9 cellular contexts compared by ENCODE assay signal in the genomic region with DNA sequence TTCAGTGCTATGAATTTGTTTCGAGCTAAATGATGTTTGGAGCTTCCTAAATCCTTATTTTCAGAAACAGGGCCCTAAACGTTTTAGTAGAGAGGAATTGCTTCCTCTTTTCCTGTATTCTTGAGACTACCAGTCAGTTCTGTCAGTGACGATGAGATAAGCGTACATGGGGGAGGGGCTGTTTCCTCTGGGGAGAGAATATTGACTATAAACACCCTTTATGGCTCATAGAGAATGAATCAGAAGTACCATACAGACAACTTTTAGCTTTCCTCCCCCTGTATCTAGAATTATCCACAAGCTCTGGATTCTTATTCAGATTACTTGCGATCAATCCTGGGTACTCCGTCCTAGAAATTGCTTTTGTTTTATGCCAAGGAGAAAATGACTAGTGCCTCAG. TPM values are rescaled to one million over a fixed set of nuclear protein-coding genes. Genes with fewer than 3 reads are reported as not detected.
DNase-seq lines count a peak whose midpoint lies in the region; ATAC-seq, FAIRE-seq and TF ChIP-seq lines count a peak whose summit lies in the region.
"Had no signal": no experiment of that assay in that cellular context is flagged by ENCODE, and none has a peak within 500 bp of the region (broad histone marks: within the 10 kb centered on the region; RNA-seq: fewer than 3 reads in every experiment).

No MANE protein-coding gene starts in this region.

- no peak overlapping the region for H3K4me3 Mint-ChIP-seq in natural killer cell

- H3K27me3 ChIP-seq in RWPE2 (ENCODE audit: insufficient read depth, poor library complexity, severe bottlenecking) (no peaks in the 10 kb centered on the region), GM12878 (replicated peaks in 1 of 2; ENCODE audit: control insufficient read depth in 2 of 2, insufficient read depth in 2 of 2, low read length in 1 of 2) (no peaks in the 10 kb centered on the region)

- no TSS peak for BruUV-seq in GM12878 (replicated peaks; lab: Mats Ljungman, UMichigan)

- H3K9me3 ChIP-seq in RWPE2 (ENCODE audit: severe bottlenecking) (no peaks in the 10 kb centered on the region), GM12878 (replicated peaks; ENCODE audit: control insufficient read depth, insufficient read depth, low read length) (no peaks in the 10 kb centered on the region)

- no peak overlapping the region for H2AFZ ChIP-seq in GM12878 (ENCODE audit: control insufficient read depth, low read depth, low read length)

- H3K79me2 ChIP-seq in GM12878 (ENCODE audit: control insufficient read depth, insufficient read depth, low read length): peaks cover 80% of the 10 kb centered on the region

- H3K27ac ChIP-seq in RWPE2 (ENCODE audit: poor library complexity, severe bottlenecking) (peak overlapping the region; percentile 5), GM12878 (ENCODE audit: control insufficient read depth, insufficient read depth) (no peak overlapping the region)

- RAD21 ChIA-PET in GM12878 (lab: Charles Lee; ENCODE audit: unreplicated experiment): interaction anchor here (0.7 to 1.0 kb wide), 4 partner anchors 10 to 137 kb away, joined by 3 to 4 read pairs (median 3); no protein-coding TSS in a partner anchor

- H3K4me3 ChIP-seq in RWPE2 (ENCODE audit: severe bottlenecking) (no peak overlapping the region), GM12878 (peak overlapping the region; percentile 7; the same call in 1 of the 2 replicates)

- no peak for TF ChIP-seq CTCF in RWPE2 (IDR thresholded peaks at IDR 0.05; ENCODE audit: poor library complexity, severe bottlenecking)
- TF ChIP-seq CTCF in GM12878 (IDR thresholded peaks at IDR 0.05 in 2 of 3, conservative IDR thresholded peaks at IDR 0.05 in 1 of 3; ENCODE audit: control insufficient read depth in 2 of 3, extremely low read depth in 1 of 3, insufficient read depth in 1 of 3, low read depth in 3 of 3, low read length in 3 of 3): no peak
- no peak for TF ChIP-seq CTCF in natural killer cell (IDR thresholded peaks at IDR 0.05)

- H3K4me2 ChIP-seq in GM12878 (ENCODE audit: control insufficient read depth, insufficient read depth): peak overlapping the region; percentile 63

- in situ Hi-C loops in GM12878 (cut with MboI): no loop called here

- H3K9me3 Mint-ChIP-seq in natural killer cell: no peaks in the 10 kb centered on the region

- FAIRE-seq in GM12878 (lab: Jason Lieb, UNC): no peak
- FAIRE-seq: G401.6 had no signal

- H3K4me1 ChIP-seq in RWPE2 (ENCODE audit: insufficient read depth, poor library complexity, severe bottlenecking) (peaks cover 45% of the 10 kb centered on the region), GM12878 (ENCODE audit: control insufficient read depth, insufficient read depth, low read length) (peaks cover 13% of the 10 kb centered on the region)

- intact Hi-C loops in GM12878 (cut with micrococcal nuclease; ENCODE audit: unreplicated experiment) (no loop called here), natural killer cell (cut with micrococcal nuclease) (loop anchor here (10.0 kb wide), 1 partner anchor 218 kb away; no protein-coding TSS in a partner anchor)

- peaks cover 43 to 49% of the 10 kb centered on the region in 2 donors for H3K4me1 Mint-ChIP-seq in natural killer cell

- ATAC-seq in RWPE2 (ENCODE audit: low read depth) (no peak), GM12878 (peak; percentile 6; the same call in 1 of the 3 replicates), natural killer cell (no peak), GM21529 (IDR thresholded peaks at IDR 0.05; ENCODE audit: unreplicated experiment) (no peak)

- 38% methylated on average over 6 of the region's 6 CpGs for WGBS in GM12878 (ENCODE audit: insufficient coverage, insufficient replicate concordance, low lambda C conversion rate, missing lambda C conversion rate)

- POLR2A ChIA-PET in GM12878 (lab: Charles Lee): interaction anchor here (0.7 to 1.1 kb wide), 6 partner anchors 15 to 1892 kb away, joined by 4 to 7 read pairs (median 6); a partner anchor contains a TSS

- no peak for TF ChIP-seq RAD21 in GM12878 (IDR thresholded peaks at IDR 0.05; ENCODE audit: insufficient read depth, low read depth, low read length)

- peaks cover 70% of the 10 kb centered on the region for H3K36me3 ChIP-seq in RWPE2 (ENCODE audit: low read depth)
- peaks cover 2 to 9% of the 10 kb centered on the region in 2 experiments; a peak in 3 of 4 replicates for H3K36me3 ChIP-seq in GM12878 (ENCODE audit: control insufficient read depth in 2 of 2, insufficient read depth in 2 of 2, low read length in 1 of 2)

- no peaks in the 10 kb centered on the region for H3K36me3 Mint-ChIP-seq in natural killer cell

- SMC1A ChIA-PET in GM12878 (lab: Charles Lee; ENCODE audit: uncharacterized antibody, unreplicated experiment): interaction anchor here (0.7 to 1.3 kb wide), 2 partner anchors 13 to 20 kb away, joined by 3 to 5 read pairs; no protein-coding TSS in a partner anchor

- no peaks in the 10 kb centered on the region for H3K27me3 Mint-ChIP-seq in natural killer cell (ENCODE audit: low read depth in 2 of 2)

- H3K27ac Mint-ChIP-seq in natural killer cell: peak overlapping the region; percentile 93 to 97

- TF ChIP-seq POLR2A in GM12878 (IDR thresholded peaks at IDR 0.05; ENCODE audit: low read depth, low read length): no peak

- no peak overlapping the region for H3K9ac ChIP-seq in GM12878 (ENCODE audit: control insufficient read depth, insufficient read depth, low read length)

- DNase-seq in GDM1 (lab: John Stamatoyannopoulos, UW): peak; percentile 20
- DNase-seq in RWPE2 (ENCODE audit: low spot score): no peak
- no peak for DNase-seq in GM12878 (ENCODE audit: low read depth, low spot score)
- no peak for DNase-seq in natural killer cell
- DNase-seq in cerebellar cortex (ENCODE audit: low spot score): no peak
- DNase-seq in NCI-H1436 (lab: John Stamatoyannopoulos, UW): no peak
- DNase-seq: stimulated activated CD8-positive, alpha-beta memory T cell treated with anti-CD3 and anti-CD28 coated beads, Interleukin-4, amount 100 ng/mL, for 48 hours had no signal

- no peaks in the 10 kb centered on the region for H4K20me1 ChIP-seq in GM12878 (ENCODE audit: control insufficient read depth, insufficient read depth)

- CTCF ChIA-PET in GM12878 (lab: Yijun Ruan, JAX): interaction anchor here (0.6 to 1.0 kb wide), 3 partner anchors 11 to 437 kb away, joined by 3 to 4 read pairs (median 4); no protein-coding TSS in a partner anchor

- no peak for TF ChIP-seq EP300 in GM12878 (IDR thresholded peaks at IDR 0.05; ENCODE audit: borderline replicate concordance in 1 of 2, control insufficient read depth in 1 of 2, low read depth in 2 of 2, low read length in 2 of 2)

TF ChIP-seq in GM12878, 131 proteins besides CTCF, POLR2A, EP300 and RAD21:
- TF ChIP-seq IKZF2 (IDR thresholded peaks at IDR 0.05) (0 out of 4 replicates have a peak, but pooled peaks have one; percentile 9 to 16), FOXM1 (IDR thresholded peaks at IDR 0.05; ENCODE audit: low read depth, low read length) (no peak)

RNA-seq across cellular contexts. Expression of a gene that starts 5.1 kb away (rescaled TPM):
- 102 and 103 TPM in 2 replicates for total RNA-seq in GM12878 (2013; cell fraction: nucleolus; rRNA removed)
- total RNA-seq in GM12878 (2014; rRNA removed): 36.1 and 43.8 TPM in 2 replicates
- total RNA-seq in GM12878 (2014; rRNA removed; fragmentation: Illumina TruSeq; extraction: Trizol): 44.7 and 47.1 TPM in 2 replicates
- total RNA-seq in GM12878 (2021): 22.6 and 28.5 TPM in 2 replicates
- 8.6 TPM for polyA plus RNA-seq in GM12878 (2011; ENCODE audit: low read depth)
- 40.2 and 74.6 TPM in 2 replicates for polyA plus RNA-seq in GM12878 (2011; rRNA removed)
- 7.5 and 8.4 TPM in 2 replicates for polyA plus RNA-seq in GM12878 (2011; cell fraction: cytosol; rRNA removed)
- polyA plus RNA-seq in GM12878 (2011; cell fraction: nucleus; rRNA removed): 26.1 and 31.6 TPM in 2 replicates
- 17.2 and 21.2 TPM in 2 replicates for polyA plus RNA-seq in GM12878 (2012)
- 39.2 and 48.0 TPM in 2 replicates for polyA plus RNA-seq in GM12878 (2014; fragmentation: Illumina TruSeq; extraction: Trizol)
- 10 to 100 TPM; 13.4 to 18.0 TPM for polyA plus RNA-seq in GM12878 (2014; fragmentation: Nextera tagmentation; extraction: Ambion mirVana)
- polyA plus RNA-seq in GM12878 (2014; rRNA removed): 24.7 and 31.0 TPM in 2 replicates
- polyA plus RNA-seq in GM12878 (2016; fragmentation: Nextera tagmentation; extraction: Ambion mirVana): 10 to 100 TPM; 48.2 to 49.3 TPM
- 15.3 and 25.0 TPM in 2 replicates for polyA minus RNA-seq in GM12878 (2011; rRNA and poly(A)+ RNA removed)
- 10.3 and 12.6 TPM in 2 replicates for polyA minus RNA-seq in GM12878 (2011; cell fraction: cytosol; rRNA and poly(A)+ RNA removed)
- 20.8 and 33.4 TPM in 2 replicates for polyA minus RNA-seq in GM12878 (2011; cell fraction: nucleus; rRNA and poly(A)+ RNA removed)
- 10 to 100 TPM; 48.4 to 57.1 (median 48.8) TPM for total RNA-seq in natural killer cell

RNA-seq across cellular contexts. Expression of a gene that starts 52.8 kb away (rescaled TPM):
- total RNA-seq in GM12878 (2013; cell fraction: nucleolus; rRNA removed): 84.1 and 89.9 TPM in 2 replicates
- total RNA-seq in GM12878 (2014; rRNA removed) (48.9 and 51.7 TPM in 2 replicates), GM12878 (2014; rRNA removed; fragmentation: Illumina TruSeq; extraction: Trizol) (52.3 and 54.7 TPM in 2 replicates), GM12878 (2021) (64.5 and 69.1 TPM in 2 replicates), natural killer cell (10 to 100 TPM; 39.8 to 51.5 (median 45.0) TPM)
- polyA plus RNA-seq in GM12878 (2011; ENCODE audit: low read depth): 22.2 TPM
- polyA plus RNA-seq in GM12878 (2011; rRNA removed) (60.0 and 87.4 TPM in 2 replicates), GM12878 (2014; fragmentation: Illumina TruSeq; extraction: Trizol) (63.2 and 73.4 TPM in 2 replicates), GM12878 (2014; fragmentation: Nextera tagmentation; extraction: Ambion mirVana) (10 to 100 TPM; 11.9 to 14.8 TPM), GM12878 (2014; rRNA removed) (33.3 and 40.9 TPM in 2 replicates), GM12878 (2016; fragmentation: Nextera tagmentation; extraction: Ambion mirVana) (10 to 100 TPM; 54.7 to 66.3 TPM)
- polyA plus RNA-seq in GM12878 (2011; cell fraction: cytosol; rRNA removed): 22.6 and 24.7 TPM in 2 replicates
- polyA plus RNA-seq in GM12878 (2011; cell fraction: nucleus; rRNA removed): 50.1 and 56.8 TPM in 2 replicates
- 32.8 and 39.8 TPM in 2 replicates for polyA plus RNA-seq in GM12878 (2012)
- polyA minus RNA-seq in GM12878 (2011; rRNA and poly(A)+ RNA removed): 36.2 and 49.0 TPM in 2 replicates
- polyA minus RNA-seq in GM12878 (2011; cell fraction: cytosol; rRNA and poly(A)+ RNA removed): 22.5 and 23.0 TPM in 2 replicates
- 23.1 and 37.7 TPM in 2 replicates for polyA minus RNA-seq in GM12878 (2011; cell fraction: nucleus; rRNA and poly(A)+ RNA removed)
